ENCODE assay signal across 8 cellular contexts in genomic region chr4:73222466-73223257, GRCh38. TPM values are rescaled to one million over a fixed set of nuclear protein-coding genes. Genes with fewer than 3 reads are reported as not detected.
A peak's percentile ranks its signal among the peaks of the same experiment; 100 is the strongest.
DNase-seq lines count a peak whose midpoint lies in the region; ATAC-seq and TF ChIP-seq lines count a peak whose summit lies in the region.

No MANE protein-coding gene starts in this region.

- CTCF ChIA-PET in CD4-positive, alpha-beta T cell (lab: Charles Lee), result interaction anchor here (0.7 to 2.7 kb wide), 6 partner anchors 11 to 36 kb away, joined by 3 to 12 read pairs (median 4); partner anchors contain the start of gene ANKRD17

- DNase-seq in CD4-positive, alpha-beta T cell, result peak in 9 of 10 experiments; percentile 14 to 72 (median 25)
- peak; percentile 82 for DNase-seq in NCI-H2227 (lab: John Stamatoyannopoulos, UW; ENCODE audit: unreplicated experiment)
- DNase-seq in effector memory CD4-positive, alpha-beta T cell, result peak; percentile 22 to 52 (median 32)
- DNase-seq in mesendoderm, result peak; percentile 94
- DNase-seq in stimulated activated effector memory CD8-positive, alpha-beta T cell treated with anti-CD3 and anti-CD28 coated beads, Interleukin-12 subunit alpha, Interleukin-12 subunit beta, amount 100 ng/mL, for 72 hours (ENCODE audit: low spot score in 2 of 2), result peak in 1 of 2 donors; percentile 14

- no peak overlapping the region for H3K9ac ChIP-seq in mesendoderm (ENCODE audit: low read length)

- POLR2A ChIA-PET in CD4-positive, alpha-beta T cell (lab: Charles Lee), result interaction anchor here (0.6 to 3.4 kb wide), 6 partner anchors 15 to 153 kb away, joined by 3 to 43 read pairs (median 3); partner anchors contain the start of genes ANKRD17 and COX18

- H2BK5ac ChIP-seq in mesendoderm (ENCODE audit: low read length), result no peak overlapping the region

- peaks cover 5% of the 10 kb centered on the region for H3K36me3 Mint-ChIP-seq in CD4-positive, alpha-beta T cell (ENCODE audit: low read depth)
- peaks cover 45% of the 10 kb centered on the region for H3K36me3 Mint-ChIP-seq in stimulated activated effector memory CD8-positive, alpha-beta T cell treated with anti-CD3 and anti-CD28 coated beads, Interleukin-12 subunit alpha, Interleukin-12 subunit beta, amount 100 ng/mL, for 72 hours

- no peaks in the 10 kb centered on the region for H3K27me3 ChIP-seq in CD4-positive, alpha-beta T cell (ENCODE audit: control insufficient read depth, insufficient read depth, low read length)
- no peaks in the 10 kb centered on the region for H3K27me3 ChIP-seq in effector memory CD4-positive, alpha-beta T cell (replicated peaks; ENCODE audit: control insufficient read depth, insufficient read depth, low read length, poor library complexity, severe bottlenecking)
- H3K27me3 ChIP-seq in mesendoderm (ENCODE audit: insufficient read depth, low read length, poor library complexity), result no peaks in the 10 kb centered on the region

- H3K9me3 Mint-ChIP-seq in CD4-positive, alpha-beta T cell, result no peaks in the 10 kb centered on the region
- no peaks in the 10 kb centered on the region for H3K9me3 Mint-ChIP-seq in stimulated activated effector memory CD8-positive, alpha-beta T cell treated with anti-CD3 and anti-CD28 coated beads, Interleukin-12 subunit alpha, Interleukin-12 subunit beta, amount 100 ng/mL, for 72 hours

- peaks cover 15% of the 10 kb centered on the region for H3K4me1 ChIP-seq in effector memory CD4-positive, alpha-beta T cell (ENCODE audit: control insufficient read depth, insufficient read depth, low read length, poor library complexity, severe bottlenecking)
- H3K4me1 ChIP-seq in mesendoderm (ENCODE audit: control insufficient read depth, low read depth, low read length), result peaks cover 6% of the 10 kb centered on the region

- no peak overlapping the region for H3K4me3 Mint-ChIP-seq in CD4-positive, alpha-beta T cell
- H3K4me3 Mint-ChIP-seq in stimulated activated effector memory CD8-positive, alpha-beta T cell treated with anti-CD3 and anti-CD28 coated beads, Interleukin-12 subunit alpha, Interleukin-12 subunit beta, amount 100 ng/mL, for 72 hours, result no peak overlapping the region

- no peak overlapping the region for H3K18ac ChIP-seq in mesendoderm (ENCODE audit: low read length)

- H3K36me3 ChIP-seq in effector memory CD4-positive, alpha-beta T cell (ENCODE audit: control insufficient read depth, insufficient read depth, low read length), result no peaks in the 10 kb centered on the region
- no peaks in the 10 kb centered on the region for H3K36me3 ChIP-seq in mesendoderm (ENCODE audit: control insufficient read depth, insufficient read depth, low read length)

- H3K79me2 ChIP-seq in mesendoderm (ENCODE audit: control insufficient read depth, insufficient read depth, low read length), result peaks cover 22% of the 10 kb centered on the region

- H3K27ac Mint-ChIP-seq in CD4-positive, alpha-beta T cell, result no peak overlapping the region
- H3K27ac Mint-ChIP-seq in stimulated activated effector memory CD8-positive, alpha-beta T cell treated with anti-CD3 and anti-CD28 coated beads, Interleukin-12 subunit alpha, Interleukin-12 subunit beta, amount 100 ng/mL, for 72 hours, result no peak overlapping the region

- H4K8ac ChIP-seq in mesendoderm (ENCODE audit: low read depth, low read length), result no peak overlapping the region

- H3K56ac ChIP-seq in mesendoderm (ENCODE audit: low read length), result no peak overlapping the region

- no peaks in the 10 kb centered on the region for H3K27me3 Mint-ChIP-seq in CD4-positive, alpha-beta T cell

- no peak overlapping the region for H2BK15ac ChIP-seq in mesendoderm (replicated peaks; ENCODE audit: low read depth)

- no peak overlapping the region for H3K4me2 ChIP-seq in mesendoderm (ENCODE audit: low read length)

- no peak overlapping the region for H3K23ac ChIP-seq in mesendoderm (ENCODE audit: low read length)

- peaks cover 52% of the 10 kb centered on the region for H3K4me1 Mint-ChIP-seq in CD4-positive, alpha-beta T cell (ENCODE audit: low read depth)
- peaks cover 22% of the 10 kb centered on the region for H3K4me1 Mint-ChIP-seq in stimulated activated effector memory CD8-positive, alpha-beta T cell treated with anti-CD3 and anti-CD28 coated beads, Interleukin-12 subunit alpha, Interleukin-12 subunit beta, amount 100 ng/mL, for 72 hours

- no peak overlapping the region for H4K5ac ChIP-seq in mesendoderm (ENCODE audit: low read length)

- H3K9me3 ChIP-seq in CD4-positive, alpha-beta T cell (ENCODE audit: control insufficient read depth, low read length), result no peaks in the 10 kb centered on the region
- H3K9me3 ChIP-seq in effector memory CD4-positive, alpha-beta T cell (ENCODE audit: control insufficient read depth, low read length), result no peaks in the 10 kb centered on the region

- H3K27ac ChIP-seq in CD4-positive, alpha-beta T cell (ENCODE audit: low read depth, low read length), result peak overlapping the region; percentile 80
- H3K27ac ChIP-seq in effector memory CD4-positive, alpha-beta T cell (ENCODE audit: insufficient read depth, low read length, poor library complexity, severe bottlenecking), result peak overlapping the region; percentile 90
- H3K27ac ChIP-seq in mesendoderm (ENCODE audit: low read depth, low read length), result no peak overlapping the region

- peak overlapping the region; percentile 70 for H3K4me3 ChIP-seq in effector memory CD4-positive, alpha-beta T cell (ENCODE audit: insufficient read depth, low read depth, low read length, poor library complexity, severe bottlenecking)
- H3K4me3 ChIP-seq in mesendoderm (ENCODE audit: low read length), result no peak overlapping the region

- no peak overlapping the region for H3K4ac ChIP-seq in mesendoderm (ENCODE audit: low read depth, low read length)

- no peak for TF ChIP-seq CTCF in CD4-positive, alpha-beta T cell (IDR thresholded peaks at IDR 0.05)

- H3K79me1 ChIP-seq in mesendoderm (ENCODE audit: low read length), result peaks cover 3% of the 10 kb centered on the region

- no peak overlapping the region for H2BK120ac ChIP-seq in mesendoderm (ENCODE audit: low read depth, low read length)

- no peak overlapping the region for H2AK5ac ChIP-seq in mesendoderm (ENCODE audit: low read length)

- no CpG with 5 or more reads among the region's 6 CpGs for WGBS in mesendoderm (ENCODE audit: extremely low coverage, insufficient coverage, low lambda C conversion rate)

- peak; percentile 100 for ATAC-seq in CD4-positive, alpha-beta T cell (ENCODE audit: poor library complexity)
- ATAC-seq in GM19035 (IDR thresholded peaks at IDR 0.05; ENCODE audit: unreplicated experiment), result peak; percentile 95
- peak; percentile 97 for ATAC-seq in HG03196 (IDR thresholded peaks at IDR 0.05; ENCODE audit: unreplicated experiment)
- peak; percentile 100 for ATAC-seq in activated CD4-positive, CD25-positive, alpha-beta regulatory T cell treated with anti-CD3 and anti-CD28 coated beads, Interleukin-2, amount 50 U/mL, for 24 hours
- ATAC-seq in stimulated activated effector memory CD8-positive, alpha-beta T cell treated with anti-CD3 and anti-CD28 coated beads, Interleukin-12 subunit alpha, Interleukin-12 subunit beta, amount 100 ng/mL, for 72 hours, result peak; percentile 100

- intact Hi-C loops in CD4-positive, alpha-beta T cell (cut with DNase I, micrococcal nuclease), result loop anchor here (1.0 to 10.0 kb wide), 4 partner anchors 35 to 158 kb away; partner anchors contain the start of genes ANKRD17 (in 1 of the 2) and COX18 (in 1 of the 2)

RNA-seq across cellular contexts. Expression of gene ANKRD17, which starts 35.9 kb away (rescaled TPM):
- 10 to 100 TPM; 31.9 to 34.1 TPM for total RNA-seq in CD4-positive, alpha-beta T cell
- 30.5 TPM for polyA plus RNA-seq in mesendoderm (2013, experiment 1 of 2)
- 30.4 TPM for polyA plus RNA-seq in mesendoderm (2013, experiment 2 of 2)
